Comparison of ENCODE assay signal across 10 cellular contexts in genomic region chr9:5947912-5948311, GRCh38. TPM values are rescaled to one million over a fixed set of nuclear protein-coding genes. Genes with fewer than 3 reads are reported as not detected.
A peak's percentile ranks its signal among the peaks of the same experiment; 100 is the strongest.
DNase-seq lines count a peak whose midpoint lies in the region; ATAC-seq and TF ChIP-seq lines count a peak whose summit lies in the region.
"Had no signal": no experiment of that assay in that cellular context is flagged by ENCODE, and none has a peak within 500 bp of the region (broad histone marks: within the 10 kb centered on the region; RNA-seq: fewer than 3 reads in every experiment).

No MANE protein-coding gene starts in this region.

- no peak overlapping the region for H3K9ac ChIP-seq in NT2/D1 (ENCODE audit: insufficient read length, low read depth)

- H3K4me3 ChIP-seq in NT2/D1 (ENCODE audit: insufficient read length, low read depth) (no peak overlapping the region), right cardiac atrium (ENCODE audit: low read length) (no peak overlapping the region), coronary artery (no peak overlapping the region)

- no peaks in the 10 kb centered on the region for H3K36me3 ChIP-seq in NT2/D1 (ENCODE audit: insufficient read depth, insufficient read length, low read length)

- 35% methylated on average over 2 of the region's 2 CpGs for WGBS in right cardiac atrium

- intact Hi-C loops in right cardiac atrium (cut with DNase I) = no loop called here
- intact Hi-C loops in left colon (cut with DNase I, micrococcal nuclease) = no loop called here

- H3K27ac ChIP-seq in right cardiac atrium (ENCODE audit: low read length) (no peak overlapping the region), coronary artery (no peak overlapping the region)

- H3K9me3 ChIP-seq in NT2/D1 (ENCODE audit: insufficient read depth, low read length) (no peaks in the 10 kb centered on the region), right cardiac atrium (ENCODE audit: control insufficient read depth, low read length) (no peaks in the 10 kb centered on the region)

- no peak for TF ChIP-seq CTCF in coronary artery (IDR thresholded peaks at IDR 0.05)

- DNase-seq in DMS53 (lab: John Stamatoyannopoulos, UW) (peak; percentile 40), NT2/D1 (ENCODE audit: low read depth, low spot score) (peak; percentile 2), right cardiac atrium (no peak), coronary artery (ENCODE audit: low spot score) (no peak), NCI-H446 (lab: John Stamatoyannopoulos, UW) (no peak), left colon (no peak)
- DNase-seq: activated gamma-delta T cell treated with Interleukin-2 at 50 U/mL for 16 hours, NCI-H1694 had no signal

- peak; percentile 61 for ATAC-seq in GM21423 (IDR thresholded peaks at IDR 0.05; ENCODE audit: unreplicated experiment)
- ATAC-seq in right cardiac atrium = peak; percentile 45 to 49
- ATAC-seq in HG03565 (IDR thresholded peaks at IDR 0.05; ENCODE audit: unreplicated experiment) = no peak
- ATAC-seq in left colon = no peak

- no peaks in the 10 kb centered on the region for H3K4me1 ChIP-seq in NT2/D1 (ENCODE audit: insufficient read depth, insufficient read length)
- no peaks in the 10 kb centered on the region for H3K4me1 ChIP-seq in right cardiac atrium (ENCODE audit: control insufficient read depth, insufficient read depth, low read length)

- H3K27me3 ChIP-seq in NT2/D1 (ENCODE audit: insufficient read depth, insufficient read length) (no peaks in the 10 kb centered on the region), right cardiac atrium (ENCODE audit: control insufficient read depth, insufficient read depth) (no peaks in the 10 kb centered on the region)

RNA-seq across cellular contexts. Expression of gene MLANA, which starts 57.2 kb away (rescaled TPM):
- not detected for total RNA-seq in right cardiac atrium
- not detected for polyA plus RNA-seq in right cardiac atrium
- not detected for total RNA-seq in left colon

Comparison
In these comparisons a context has a peak if more than half of its experiments do, and no peak if none do; other contexts are left out.
1. DNase-seq: peak in DMS53 (single experiment) and NT2/D1 (single experiment); none in right cardiac atrium (0 of 3), coronary artery (single experiment), NCI-H446 (0 of 2) and left colon (0 of 2).
2. ATAC-seq: peak in GM21423 (single experiment) and right cardiac atrium (2 of 2); none in HG03565 (single experiment) and left colon (single experiment).